11 cellular contexts compared by ENCODE assay signal in genomic region chr11:61075891-61076290, GRCh38. TPM values are rescaled to one million over a fixed set of nuclear protein-coding genes. Genes with fewer than 3 reads are reported as not detected.
DNase-seq lines count a peak whose midpoint lies in the region; ATAC-seq lines count a peak whose summit lies in the region.
"Had no signal": no experiment of that assay in that cellular context is flagged by ENCODE, and none has a peak within 500 bp of the region (broad histone marks: within the 10 kb centered on the region; RNA-seq: fewer than 3 reads in every experiment).

No MANE protein-coding gene starts in this region.

- DNase-seq in ELR (ENCODE audit: low read depth) (peak; percentile 34), RPMI7951 (ENCODE audit: low read depth) (peak; percentile 14), epithelial cell of prostate (ENCODE audit: low read depth, low spot score) (peak; percentile 50), neuronal stem cell (ENCODE audit: low spot score) (no peak), COR-L47 (lab: John Stamatoyannopoulos, UW) (no peak)
- DNase-seq: gastrocnemius medialis, spleen had no signal

- H2AK5ac ChIP-seq in neuronal stem cell (ENCODE audit: low read depth, low read length) = no peak overlapping the region

- no peak overlapping the region for H2BK15ac ChIP-seq in neuronal stem cell (ENCODE audit: low read length)

- no peak overlapping the region for H3K4me3 ChIP-seq in neuronal stem cell (ENCODE audit: low read length in 2 of 2)
- H3K4me3 ChIP-seq: gastrocnemius medialis, spleen had no signal

- no CpG with 5 or more reads among the region's 5 CpGs for WGBS in neuronal stem cell (ENCODE audit: extremely low coverage in 2 of 2, insufficient read length in 2 of 2, insufficient replicate concordance in 1 of 2), 2 donors

- H3K36me3 ChIP-seq in neuronal stem cell (replicated peaks in 1 of 2; ENCODE audit: control insufficient read depth in 2 of 2, insufficient read depth in 2 of 2, low read length in 2 of 2) = no peaks in the 10 kb centered on the region
- H3K36me3 ChIP-seq: gastrocnemius medialis, spleen had no signal

- ATAC-seq in GM19395 (IDR thresholded peaks at IDR 0.05; ENCODE audit: unreplicated experiment) (no peak), HG02588 (IDR thresholded peaks at IDR 0.05; ENCODE audit: unreplicated experiment) (no peak), HG03025 (IDR thresholded peaks at IDR 0.05; ENCODE audit: low FRiP score, unreplicated experiment) (no peak)

- no peaks in the 10 kb centered on the region for H3K9me3 ChIP-seq in neuronal stem cell (replicated peaks in 1 of 2; ENCODE audit: control insufficient read depth in 2 of 2, insufficient read depth in 1 of 2, low read depth in 1 of 2, low read length in 2 of 2)
- H3K9me3 ChIP-seq: gastrocnemius medialis, spleen had no signal

- H3K27me3 ChIP-seq in neuronal stem cell (ENCODE audit: control insufficient read depth in 3 of 3, insufficient read depth in 3 of 3, low read depth in 1 of 3, low read length in 3 of 3) = peaks cover 0 to 3% (median 0%) of the 10 kb centered on the region in 3 experiments
- H3K27me3 ChIP-seq: gastrocnemius medialis, spleen had no signal

- H3K14ac ChIP-seq in neuronal stem cell (ENCODE audit: low read length) = no peak overlapping the region

- no peaks in the 10 kb centered on the region for H3K79me1 ChIP-seq in neuronal stem cell (ENCODE audit: low read depth, low read length)

- H3K4me1 ChIP-seq in neuronal stem cell (ENCODE audit: control insufficient read depth in 2 of 2, insufficient read depth in 1 of 2, low read depth in 1 of 2, low read length in 2 of 2) = peaks cover 12 to 16% of the 10 kb centered on the region in 2 donors

- H3K4ac ChIP-seq in neuronal stem cell (ENCODE audit: low read length) = no peak overlapping the region

- H4K91ac ChIP-seq in neuronal stem cell (ENCODE audit: low read depth, low read length, poor library complexity) = no peak overlapping the region

- peak overlapping the region; percentile 43 for H3K27ac ChIP-seq in epithelial cell of prostate
- H3K27ac ChIP-seq in neuronal stem cell (replicated peaks; ENCODE audit: low read length) = no peak overlapping the region
- H3K27ac ChIP-seq: gastrocnemius medialis had no signal

- no peak overlapping the region for H3K18ac ChIP-seq in neuronal stem cell (ENCODE audit: low read length)

- no peak overlapping the region for H3K23ac ChIP-seq in neuronal stem cell (ENCODE audit: low read depth, low read length, poor library complexity)

- no peak overlapping the region for H3K9ac ChIP-seq in neuronal stem cell (ENCODE audit: low read depth, low read length, poor library complexity)

- peak overlapping the region; percentile 10 for H2AFZ ChIP-seq in neuronal stem cell (ENCODE audit: low read length)

- no peak overlapping the region for H2BK12ac ChIP-seq in neuronal stem cell (ENCODE audit: low read length)

- no peak overlapping the region for H2BK5ac ChIP-seq in neuronal stem cell (ENCODE audit: low read length)

- no peak overlapping the region for H2BK120ac ChIP-seq in neuronal stem cell (ENCODE audit: low read depth, low read length)

- H4K8ac ChIP-seq in neuronal stem cell (ENCODE audit: low read depth, low read length) = no peak overlapping the region

- no peak overlapping the region for H3K4me2 ChIP-seq in neuronal stem cell (ENCODE audit: insufficient read depth, low read length, poor library complexity, severe bottlenecking)

RNA-seq across cellular contexts. Expression of gene CD5, which starts 26.4 kb away (rescaled TPM):
- total RNA-seq in RPMI7951 (2014; rRNA removed; shearing (Covaris generic)) = not detected in 2 replicates
- not detected for polyA plus RNA-seq in neuronal stem cell (2013, experiment 1 of 2)
- not detected for polyA plus RNA-seq in neuronal stem cell (2013, experiment 2 of 2)
- total RNA-seq: urinary bladder had no signal

Comparison
In these comparisons a context has a peak if more than half of its experiments do, and no peak if none do; other contexts are left out.
1. DNase-seq: peak in ELR (single experiment), RPMI7951 (single experiment) and epithelial cell of prostate (single experiment); none in neuronal stem cell (single experiment) and COR-L47 (single experiment).